ENCODE assay signal across 21 cellular contexts in the genomic region with DNA sequence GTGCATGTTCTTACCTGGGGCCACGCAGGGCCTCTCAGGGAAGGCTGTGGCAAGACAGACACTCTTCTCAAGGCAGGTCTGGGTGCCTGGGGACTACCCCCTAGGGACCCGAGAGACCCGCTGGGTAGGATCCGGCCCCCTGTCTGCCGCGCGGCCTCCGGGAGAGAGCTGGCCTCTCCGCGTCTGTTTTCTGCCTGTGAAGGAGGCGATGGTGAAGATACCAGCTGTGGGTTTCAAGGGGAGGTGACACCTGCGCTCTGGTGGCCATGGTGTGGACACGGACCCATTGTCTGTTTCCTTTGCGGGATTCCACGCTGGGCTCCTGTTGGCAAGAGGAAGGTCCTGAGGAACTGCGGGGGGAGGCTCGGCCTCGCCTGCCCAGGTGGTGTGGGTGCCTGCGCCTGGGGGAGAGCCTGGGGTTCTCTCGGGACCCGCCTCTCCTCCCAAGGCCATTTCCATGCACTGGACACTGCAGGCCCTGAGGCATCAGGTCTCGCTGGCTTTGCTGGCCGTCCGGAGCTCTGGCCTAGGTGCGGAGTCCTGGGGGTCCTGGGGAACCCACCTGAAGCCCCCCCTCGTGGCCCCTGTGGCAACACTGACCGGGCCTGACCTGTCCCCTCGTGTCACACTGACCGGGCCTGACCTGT. TPM values are rescaled to one million over a fixed set of nuclear protein-coding genes. Genes with fewer than 3 reads are reported as not detected.
DNase-seq lines count a peak whose midpoint lies in the region; ATAC-seq and TF ChIP-seq lines count a peak whose summit lies in the region.
"Had no signal": no experiment of that assay in that cellular context is flagged by ENCODE, and none has a peak within 500 bp of the region (broad histone marks: within the 10 kb centered on the region; RNA-seq: fewer than 3 reads in every experiment).

No MANE protein-coding gene starts in this region.

- no peak for TF ChIP-seq EP300 in suprapubic skin (IDR thresholded peaks at IDR 0.05)

- TF ChIP-seq CTCF in natural killer cell (IDR thresholded peaks at IDR 0.05) (no peak), suprapubic skin (IDR thresholded peaks at IDR 0.05) (no peak), GM20000 (IDR thresholded peaks at IDR 0.05; ENCODE audit: extremely low read depth, missing control alignments) (no peak)

- H3K4me3 Mint-ChIP-seq in dendritic cell treated with granulocyte-macrophage colony-stimulating factor and Interleukin-4, amounts not matched to agents 40 ng/mL and 50 ng/mL, for 4 days, result no peak overlapping the region
- no peak overlapping the region for H3K4me3 Mint-ChIP-seq in natural killer cell

- TF ChIP-seq POLR2A in suprapubic skin (IDR thresholded peaks at IDR 0.05), result no peak

- H3K36me3 Mint-ChIP-seq in dendritic cell treated with granulocyte-macrophage colony-stimulating factor and Interleukin-4, amounts not matched to agents 40 ng/mL and 50 ng/mL, for 4 days (ENCODE audit: low read depth), result no peaks in the 10 kb centered on the region
- no peaks in the 10 kb centered on the region for H3K36me3 Mint-ChIP-seq in natural killer cell

- H3K27me3 ChIP-seq in H7 (ENCODE audit: control insufficient read depth, insufficient read depth, low read length), result no peaks in the 10 kb centered on the region
- no peaks in the 10 kb centered on the region for H3K27me3 ChIP-seq in suprapubic skin

- H3K27me3 Mint-ChIP-seq in dendritic cell treated with granulocyte-macrophage colony-stimulating factor and Interleukin-4, amounts not matched to agents 40 ng/mL and 50 ng/mL, for 4 days, result peaks cover 47% of the 10 kb centered on the region
- H3K27me3 Mint-ChIP-seq in natural killer cell (ENCODE audit: low read depth in 2 of 2), result peaks cover 0 to 2% of the 10 kb centered on the region in 2 donors

- no peaks in the 10 kb centered on the region for H3K9me3 Mint-ChIP-seq in dendritic cell treated with granulocyte-macrophage colony-stimulating factor and Interleukin-4, amounts not matched to agents 40 ng/mL and 50 ng/mL, for 4 days
- H3K9me3 Mint-ChIP-seq in natural killer cell, result no peaks in the 10 kb centered on the region

- H3K4me3 ChIP-seq in H7 (ENCODE audit: insufficient read depth, low read depth, low read length) (no peak overlapping the region), suprapubic skin (no peak overlapping the region)
- H3K4me3 ChIP-seq: esophagus muscularis mucosa, lung, skin epidermis had no signal

- H3K9me3 ChIP-seq in suprapubic skin, result no peaks in the 10 kb centered on the region
- H3K9me3 ChIP-seq: esophagus muscularis mucosa had no signal

- WGBS in suprapubic skin, result 84% methylated on average over 21 of the region's 29 CpGs

- H3K27ac Mint-ChIP-seq in dendritic cell treated with granulocyte-macrophage colony-stimulating factor and Interleukin-4, amounts not matched to agents 40 ng/mL and 50 ng/mL, for 4 days, result peak overlapping the region; percentile 18
- no peak overlapping the region for H3K27ac Mint-ChIP-seq in natural killer cell

- no peak for ATAC-seq in natural killer cell

- H3K36me3 ChIP-seq in H7 (replicated peaks; ENCODE audit: control insufficient read depth, insufficient read depth, low read length), result no peaks in the 10 kb centered on the region
- H3K36me3 ChIP-seq in suprapubic skin, result no peaks in the 10 kb centered on the region
- H3K36me3 ChIP-seq: esophagus muscularis mucosa had no signal

- H3K4me1 ChIP-seq in suprapubic skin, result peaks cover 26% of the 10 kb centered on the region
- H3K4me1 ChIP-seq: esophagus muscularis mucosa had no signal

- peaks cover 40% of the 10 kb centered on the region for H3K4me1 Mint-ChIP-seq in dendritic cell treated with granulocyte-macrophage colony-stimulating factor and Interleukin-4, amounts not matched to agents 40 ng/mL and 50 ng/mL, for 4 days (ENCODE audit: low read depth)
- peaks cover 19 to 27% of the 10 kb centered on the region in 2 donors for H3K4me1 Mint-ChIP-seq in natural killer cell

- no peak overlapping the region for H3K27ac ChIP-seq in suprapubic skin
- no peak overlapping the region for H3K27ac ChIP-seq in caudate nucleus (ENCODE audit: low read depth, low read length)
- H3K27ac ChIP-seq: esophagus muscularis mucosa, parathyroid adenoma, skin epidermis had no signal

- DNase-seq in H7 (peak; percentile 48), natural killer cell (peak; percentile 6), suprapubic skin (ENCODE audit: low spot score in 2 of 2) (peak; percentile 54 to 76), GM20000 (ENCODE audit: low spot score) (no peak), superior temporal gyrus (ENCODE audit: extremely low spot score) (no peak), caudate nucleus (lab: John Stamatoyannopoulos, UW) (no peak)
- no peak for DNase-seq in activated CD4-positive, alpha-beta T cell treated with anti-CD3 and anti-CD28 coated beads, Interleukin-2, amount 50 U/mL, for 1 hour
- DNase-seq: activated gamma-delta T cell; amygdala; central memory CD4-positive, alpha-beta T cell; DND-41; effector CD8-positive, alpha-beta T cell; NCI-H146; NCI-H774; stimulated activated CD4-positive, alpha-beta T cell treated with anti-CD3 and anti-CD28 coated beads, Interleukin-4, amount 100 ng/mL, for 4 hours; T-helper 9 cell had no signal

- intact Hi-C loops in dendritic cell treated with granulocyte-macrophage colony-stimulating factor and Interleukin-4, amounts not matched to agents 40 ng/mL and 50 ng/mL, for 4 days (cut with micrococcal nuclease), result no loop called here
- intact Hi-C loops in natural killer cell (cut with micrococcal nuclease), result no loop called here

RNA-seq across cellular contexts. Expression of a gene that starts 12.2 kb away (rescaled TPM):
- 26.6 and 32.0 TPM in 2 replicates for total RNA-seq in H7 (2014; rRNA removed; shearing (Covaris generic))
- 100 to 1,000 TPM; 227 to 390 (median 325) TPM for total RNA-seq in natural killer cell
- total RNA-seq in suprapubic skin, result 100 to 1,000 TPM in 3 of 4 donors, 10 to 100 TPM in 1; 59.1 to 222 (median 155) TPM

Comparison
In these comparisons a context has a peak if more than half of its experiments do, and no peak if none do; other contexts are left out.
1. DNase-seq: peak in H7 (single experiment), natural killer cell (single experiment) and suprapubic skin (2 of 2); none in GM20000 (single experiment), superior temporal gyrus (single experiment), activated CD4-positive, alpha-beta T cell treated with anti-CD3 and anti-CD28 coated beads, Interleukin-2, amount 50 U/mL, for 1 hour (single experiment) and caudate nucleus (0 of 61).